1 cellular context compared by ENCODE assay signal in genomic region chr20:62496525-62497218, GRCh38.
A peak's percentile ranks its signal among the peaks of the same experiment; 100 is the strongest.
TF ChIP-seq lines count a peak whose summit lies in the region.

No MANE protein-coding gene starts in this region.

TF ChIP-seq in HepG2, 621 proteins besides CTCF, POLR2A, EP300 and RAD21 (continued from another document):
- 0 out of 2 replicates have a peak, but pooled peaks have one; percentile 7 for TF ChIP-seq ZNF574 (CRISPR knock-in tag; IDR thresholded peaks at IDR 0.05)
- no peak for TF ChIP-seq TFDP1 (CRISPR knock-in tag; IDR thresholded peaks at IDR 0.05; ENCODE audit: borderline replicate concordance)
- no peak for TF ChIP-seq SNRNP70 (IDR thresholded peaks at IDR 0.05; ENCODE audit: low read depth, low read length)
- TF ChIP-seq BORCS8-MEF2B (CRISPR knock-in tag; IDR thresholded peaks at IDR 0.05): 0 out of 2 replicates have a peak, but pooled peaks have one; percentile 29
- TF ChIP-seq AGO1 (IDR thresholded peaks at IDR 0.05; ENCODE audit: low read depth, low read length, poor library complexity, severe bottlenecking): no peak
- peak; percentile 7; the same call in 1 of the 2 replicates for TF ChIP-seq ZNF501 (CRISPR knock-in tag; IDR thresholded peaks at IDR 0.05)
- no peak for TF ChIP-seq ZFP36 (IDR thresholded peaks at IDR 0.05; ENCODE audit: borderline replicate concordance, low read depth, low read length, partially characterized antibody)
- TF ChIP-seq TOPORS (CRISPR knock-in tag; IDR thresholded peaks at IDR 0.05): no peak
- 0 out of 2 replicates have a peak, but pooled peaks have one; percentile 20 for TF ChIP-seq ZNF350 (CRISPR knock-in tag; IDR thresholded peaks at IDR 0.05; ENCODE audit: borderline replicate concordance, low read depth)
- 0 out of 2 replicates have a peak, but pooled peaks have one; percentile 51 for TF ChIP-seq ZNF556 (CRISPR knock-in tag; IDR thresholded peaks at IDR 0.05; ENCODE audit: borderline replicate concordance)
- TF ChIP-seq POGK (CRISPR knock-in tag; conservative IDR thresholded peaks at IDR 0.05): 0 out of 2 replicates have a peak, but pooled peaks have one; percentile 25
- TF ChIP-seq FOXC1 (CRISPR knock-in tag; IDR thresholded peaks at IDR 0.05; ENCODE audit: borderline replicate concordance): no peak
- peak; percentile 82 for TF ChIP-seq PATZ1 (CRISPR knock-in tag; IDR thresholded peaks at IDR 0.05)
- TF ChIP-seq BRD4 (CRISPR knock-in tag; IDR thresholded peaks at IDR 0.05): no peak
- TF ChIP-seq XRCC5 (optimal IDR thresholded peaks at IDR 0.05; ENCODE audit: low read length): peak; percentile 32
- no peak for TF ChIP-seq HNRNPUL1 (IDR thresholded peaks at IDR 0.05; ENCODE audit: low read depth, low read length)
- no peak for TF ChIP-seq POLR2G (IDR thresholded peaks at IDR 0.05; ENCODE audit: low read depth, low read length)
- TF ChIP-seq PAX8 (CRISPR knock-in tag; IDR thresholded peaks at IDR 0.05; ENCODE audit: borderline replicate concordance): no peak
- TF ChIP-seq ZNF256 (CRISPR knock-in tag; conservative IDR thresholded peaks at IDR 0.05): no peak
- TF ChIP-seq ATF2 (CRISPR knock-in tag; IDR thresholded peaks at IDR 0.05): no peak
- TF ChIP-seq ZNF432 (CRISPR knock-in tag; IDR thresholded peaks at IDR 0.05; ENCODE audit: borderline replicate concordance): no peak
- no peak for TF ChIP-seq CENPX (CRISPR knock-in tag; IDR thresholded peaks at IDR 0.05)
- TF ChIP-seq ZBTB7B (CRISPR knock-in tag; IDR thresholded peaks at IDR 0.05): peak; percentile 50; the same call in 1 of the 2 replicates
- no peak for TF ChIP-seq MAZ (IDR thresholded peaks at IDR 0.05; ENCODE audit: borderline replicate concordance, low read depth, low read length)
- TF ChIP-seq MAZ (CRISPR knock-in tag; IDR thresholded peaks at IDR 0.05; ENCODE audit: low read depth): peak; percentile 41; the same call in 1 of the 2 replicates
- 0 out of 2 replicates have a peak, but pooled peaks have one; percentile 22 for TF ChIP-seq HNF1B (CRISPR knock-in tag; IDR thresholded peaks at IDR 0.05)
- TF ChIP-seq BATF2 (CRISPR knock-in tag; IDR thresholded peaks at IDR 0.05): no peak
- peak; percentile 34; the same call in 1 of the 2 replicates for TF ChIP-seq NRL (CRISPR knock-in tag; IDR thresholded peaks at IDR 0.05; ENCODE audit: borderline replicate concordance)
- TF ChIP-seq SRY (CRISPR knock-in tag; IDR thresholded peaks at IDR 0.05): no peak
- peak; percentile 39; the same call in 1 of the 2 replicates for TF ChIP-seq ARNT2 (CRISPR knock-in tag; IDR thresholded peaks at IDR 0.05; ENCODE audit: low read depth)
- TF ChIP-seq MBNL3 (CRISPR knock-in tag; conservative IDR thresholded peaks at IDR 0.05): no peak
